Comparison of ENCODE assay signal across 24 cellular contexts in genomic region chr18:25409971-25410370, GRCh38. TPM values are rescaled to one million over a fixed set of nuclear protein-coding genes. Genes with fewer than 3 reads are reported as not detected.
"Had no signal": no experiment of that assay in that cellular context is flagged by ENCODE, and none has a peak within 500 bp of the region (broad histone marks: within the 10 kb centered on the region; RNA-seq: fewer than 3 reads in every experiment).

No MANE protein-coding gene starts in this region.

- DNase-seq: colonic mucosa; cortex of kidney; dermis blood vessel endothelial cell; dorsolateral prefrontal cortex; effector CD4-positive, alpha-beta T cell; effector CD8-positive, alpha-beta T cell; effector memory CD4-positive, alpha-beta T cell; effector memory CD8-positive, alpha-beta T cell; endodermal cell; erythroblast; esophagus squamous epithelium; foreskin fibroblast; foreskin keratinocyte; foreskin melanocyte; gastrocnemius medialis; glutamatergic neuron; head of caudate nucleus; heart left ventricle; heart right ventricle had no signal

- H3K27me3 ChIP-seq: colonic mucosa, esophagus muscularis mucosa, esophagus squamous epithelium, foreskin keratinocyte, gastrocnemius medialis, heart left ventricle, heart right ventricle had no signal

- ATAC-seq: effector memory CD8-positive, alpha-beta T cell; esophagus mucosa; foreskin keratinocyte; gastrocnemius medialis; gastroesophageal sphincter; heart left ventricle; heart right ventricle had no signal

- H3K4me1 ChIP-seq: colonic mucosa, esophagus muscularis mucosa, esophagus squamous epithelium, foreskin keratinocyte, gastrocnemius medialis, gastroesophageal sphincter, heart left ventricle, heart right ventricle had no signal

- H3K36me3 ChIP-seq: colonic mucosa, esophagus muscularis mucosa, esophagus squamous epithelium, gastrocnemius medialis, gastroesophageal sphincter, heart left ventricle, heart right ventricle had no signal

- H3K9me3 ChIP-seq: colonic mucosa, esophagus squamous epithelium, gastrocnemius medialis had no signal

- H3K27ac ChIP-seq: colonic mucosa, coronary artery, dorsolateral prefrontal cortex, epithelial cell of prostate, esophagus muscularis mucosa, esophagus squamous epithelium, foreskin keratinocyte, gastrocnemius medialis, gastroesophageal sphincter, heart left ventricle, heart right ventricle had no signal

- H3K4me3 ChIP-seq: colonic mucosa, coronary artery, dorsolateral prefrontal cortex, esophagus muscularis mucosa, esophagus squamous epithelium, gastrocnemius medialis, gastroesophageal sphincter, heart left ventricle, heart right ventricle had no signal

RNA-seq across cellular contexts. Expression of gene ZNF521, which starts 58.0 kb away (rescaled TPM):
- polyA plus RNA-seq: foreskin keratinocyte had no signal
